In the genomic region with DNA sequence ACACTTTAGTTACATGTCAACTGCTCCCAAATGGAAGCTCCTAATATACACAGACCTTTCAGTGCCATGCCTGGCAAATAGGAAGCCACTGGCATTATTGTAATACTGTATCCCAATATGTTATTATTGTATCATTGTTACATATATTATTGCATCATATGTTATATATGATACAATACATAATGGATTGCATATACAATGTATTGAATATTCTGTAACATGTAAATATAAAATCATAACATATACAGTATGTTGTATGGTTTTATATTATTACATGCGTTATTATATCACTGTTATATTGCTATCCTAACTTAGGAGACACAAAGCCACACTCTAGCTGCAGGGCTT, we compare ENCODE assay signal across 18 cellular contexts. TPM values are rescaled to one million over a fixed set of nuclear protein-coding genes. Genes with fewer than 3 reads are reported as not detected.
A peak's percentile ranks its signal among the peaks of the same experiment; 100 is the strongest.
DNase-seq lines count a peak whose midpoint lies in the region; ATAC-seq and TF ChIP-seq lines count a peak whose summit lies in the region.
"Had no signal": no experiment of that assay in that cellular context is flagged by ENCODE, and none has a peak within 500 bp of the region (broad histone marks: within the 10 kb centered on the region; RNA-seq: fewer than 3 reads in every experiment).

No MANE protein-coding gene starts in this region.

- H3K27me3 Mint-ChIP-seq in dendritic cell treated with granulocyte-macrophage colony-stimulating factor and Interleukin-4, amounts not matched to agents 40 ng/mL and 50 ng/mL, for 4 days = no peaks in the 10 kb centered on the region
- no peaks in the 10 kb centered on the region for H3K27me3 Mint-ChIP-seq in endodermal cell (ENCODE audit: insufficient read depth)
- H3K27me3 Mint-ChIP-seq: CD4-positive, CD25-positive, alpha-beta regulatory T cell had no signal

- H3F3A ChIP-seq in smooth muscle cell (ENCODE audit: low read depth) = no peaks in the 10 kb centered on the region

- peaks cover 95% of the 10 kb centered on the region for H3K4me1 Mint-ChIP-seq in dendritic cell treated with granulocyte-macrophage colony-stimulating factor and Interleukin-4, amounts not matched to agents 40 ng/mL and 50 ng/mL, for 4 days (ENCODE audit: low read depth)
- peaks cover 74% of the 10 kb centered on the region for H3K4me1 Mint-ChIP-seq in endodermal cell

- peaks cover 50% of the 10 kb centered on the region for H3K36me3 Mint-ChIP-seq in dendritic cell treated with granulocyte-macrophage colony-stimulating factor and Interleukin-4, amounts not matched to agents 40 ng/mL and 50 ng/mL, for 4 days (ENCODE audit: low read depth)
- H3K36me3 Mint-ChIP-seq in endodermal cell (ENCODE audit: low read depth) = no peaks in the 10 kb centered on the region

- H3K9me3 ChIP-seq in heart left ventricle = no peaks in the 10 kb centered on the region
- H3K9me3 ChIP-seq in HUES48 (ENCODE audit: control insufficient read depth, insufficient read depth, low read length) = no peaks in the 10 kb centered on the region
- H3K9me3 ChIP-seq in smooth muscle cell (replicated peaks; ENCODE audit: low read depth) = no peaks in the 10 kb centered on the region
- no peaks in the 10 kb centered on the region for H3K9me3 ChIP-seq in endodermal cell (ENCODE audit: control insufficient read depth, low read length)

- ATAC-seq in heart left ventricle (no peak), left cardiac atrium (no peak), left colon (no peak)
- ATAC-seq: GM12878, Panc1 had no signal

- H3K4me3 ChIP-seq in heart left ventricle (no peak overlapping the region), HUES48 (ENCODE audit: low read depth, low read length) (no peak overlapping the region; the same call in 1 of the 2 replicates), smooth muscle cell (no peak overlapping the region), endodermal cell (ENCODE audit: low read length) (no peak overlapping the region)
- H3K4me3 ChIP-seq: GM12878 had no signal

- H3K27ac ChIP-seq in heart left ventricle = peak overlapping the region in 11 of 12 donors; percentile 22 to 93 (median 78)
- peak overlapping the region; percentile 92 for H3K27ac ChIP-seq in HUES48 (ENCODE audit: low read depth, low read length)
- no peak overlapping the region for H3K27ac ChIP-seq in smooth muscle cell (ENCODE audit: low read depth)
- no peak overlapping the region for H3K27ac ChIP-seq in endodermal cell (ENCODE audit: low read depth, low read length)

- H3K79me2 ChIP-seq in smooth muscle cell (ENCODE audit: low read depth) = peaks cover 45% of the 10 kb centered on the region

- H3K4me1 ChIP-seq in heart left ventricle (peaks cover 17 to 99% (median 64%) of the 10 kb centered on the region in 12 donors), HUES48 (ENCODE audit: control insufficient read depth, insufficient read depth, low read length) (peaks cover 83% of the 10 kb centered on the region), smooth muscle cell (ENCODE audit: low read depth) (no peaks in the 10 kb centered on the region), endodermal cell (ENCODE audit: control insufficient read depth, insufficient read depth, low read length) (peaks cover 3% of the 10 kb centered on the region)

- H3K27ac Mint-ChIP-seq in dendritic cell treated with granulocyte-macrophage colony-stimulating factor and Interleukin-4, amounts not matched to agents 40 ng/mL and 50 ng/mL, for 4 days = peak overlapping the region; percentile 41
- no peak overlapping the region for H3K27ac Mint-ChIP-seq in endodermal cell
- H3K27ac Mint-ChIP-seq: CD4-positive, CD25-positive, alpha-beta regulatory T cell had no signal

- H3K36me3 ChIP-seq in heart left ventricle (no peaks in the 10 kb centered on the region), HUES48 (ENCODE audit: control insufficient read depth, insufficient read depth, low read length) (no peaks in the 10 kb centered on the region), smooth muscle cell (ENCODE audit: low read depth) (no peaks in the 10 kb centered on the region), endodermal cell (ENCODE audit: control insufficient read depth, insufficient read depth, low read length) (no peaks in the 10 kb centered on the region)

- H4K20me1 ChIP-seq in smooth muscle cell (ENCODE audit: low read depth) = peaks cover 90% of the 10 kb centered on the region

- H3K9me3 Mint-ChIP-seq in dendritic cell treated with granulocyte-macrophage colony-stimulating factor and Interleukin-4, amounts not matched to agents 40 ng/mL and 50 ng/mL, for 4 days = no peaks in the 10 kb centered on the region
- no peaks in the 10 kb centered on the region for H3K9me3 Mint-ChIP-seq in endodermal cell
- H3K9me3 Mint-ChIP-seq: CD4-positive, CD25-positive, alpha-beta regulatory T cell had no signal

- H2AFZ ChIP-seq in smooth muscle cell (ENCODE audit: low read depth) = no peak overlapping the region

- 64 to 78% (median 74%) methylated on average over 1 of the region's 1 CpG for WGBS in heart left ventricle, 4 donors
- WGBS in smooth muscle cell (ENCODE audit: low lambda C conversion rate) = 80% methylated on average over 1 of the region's 1 CpG
- 88% methylated on average over 1 of the region's 1 CpG; no CpG with 5 or more reads in 1 of the 2 experiments for WGBS in endodermal cell (ENCODE audit: insufficient coverage in 1 of 2, insufficient read length in 1 of 2), 2 experiments

- H3K9ac ChIP-seq in HUES48 (ENCODE audit: low read depth, low read length) = peak overlapping the region; percentile 37; the same call in 1 of the 2 replicates
- no peak overlapping the region for H3K9ac ChIP-seq in smooth muscle cell (ENCODE audit: low read depth)
- H3K9ac ChIP-seq in endodermal cell (ENCODE audit: extremely low read depth, low read length, poor library complexity, severe bottlenecking) = no peak overlapping the region

- DNase-seq in heart left ventricle = no peak
- DNase-seq in left cardiac atrium = no peak
- no peak for DNase-seq in smooth muscle cell (lab: John Stamatoyannopoulos, UW; ENCODE audit: unreplicated experiment)
- DNase-seq in endodermal cell = no peak
- no peak for DNase-seq in left colon
- no peak for DNase-seq in GM20000 (ENCODE audit: low spot score)
- DNase-seq: Calu3; CD4-positive, CD25-positive, alpha-beta regulatory T cell; Karpas-422; MM.1S; NCI-H1105 treated with DMSO at 0.1 percent for 48 hours; NCI-H187 treated with DMSO at 0.1 percent for 48 hours; NCI-H446; Right ventricle myocardium superior had no signal

- no peak for TF ChIP-seq POLR2A in heart left ventricle (IDR thresholded peaks at IDR 0.05)

- intact Hi-C loops in heart left ventricle (cut with DNase I) = loop anchor here in 1 of 10 donors (2.0 kb wide), 1 partner anchor 23 kb away; no protein-coding TSS in a partner anchor
- intact Hi-C loops in left cardiac atrium (cut with DNase I) = no loop called here
- intact Hi-C loops in dendritic cell treated with granulocyte-macrophage colony-stimulating factor and Interleukin-4, amounts not matched to agents 40 ng/mL and 50 ng/mL, for 4 days (cut with micrococcal nuclease) = no loop called here
- intact Hi-C loops in left colon (cut with DNase I, micrococcal nuclease) = no loop called here

- no peak overlapping the region for H3K4me3 Mint-ChIP-seq in dendritic cell treated with granulocyte-macrophage colony-stimulating factor and Interleukin-4, amounts not matched to agents 40 ng/mL and 50 ng/mL, for 4 days
- no peak overlapping the region for H3K4me3 Mint-ChIP-seq in endodermal cell
- H3K4me3 Mint-ChIP-seq: CD4-positive, CD25-positive, alpha-beta regulatory T cell had no signal

- H3K4me2 ChIP-seq in smooth muscle cell = peak overlapping the region; percentile 41

- H3K27me3 ChIP-seq in heart left ventricle (no peaks in the 10 kb centered on the region), HUES48 (ENCODE audit: control insufficient read depth, insufficient read depth, low read length) (no peaks in the 10 kb centered on the region), smooth muscle cell (ENCODE audit: low read depth) (no peaks in the 10 kb centered on the region), endodermal cell (ENCODE audit: control insufficient read depth, insufficient read depth, low read length, poor library complexity, severe bottlenecking) (no peaks in the 10 kb centered on the region)

- TF ChIP-seq CTCF in heart left ventricle (IDR thresholded peaks at IDR 0.05) (no peak), smooth muscle cell (IDR thresholded peaks at IDR 0.05; ENCODE audit: borderline replicate concordance, insufficient read depth, poor library complexity, severe bottlenecking) (no peak), endodermal cell (conservative IDR thresholded peaks at IDR 0.05) (no peak), GM20000 (IDR thresholded peaks at IDR 0.05; ENCODE audit: extremely low read depth, missing control alignments) (no peak)

RNA-seq across cellular contexts. Expression of a gene that starts 38.5 kb away (rescaled TPM):
- total RNA-seq in heart left ventricle = 100 to 1,000 TPM in 7 of 9 donors, 10 to 100 TPM in 2; 81.9 to 161 (median 116) TPM
- polyA plus RNA-seq in heart left ventricle = 100 to 1,000 TPM in 1 of 2 donors, 10 to 100 TPM in 1; 50.6 to 114 TPM
- 100 to 1,000 TPM; 108 to 109 TPM for total RNA-seq in left cardiac atrium
- 15.3 and 17.8 TPM in 2 replicates for total RNA-seq in smooth muscle cell
- polyA plus RNA-seq in smooth muscle cell = 16.4 and 21.8 TPM in 2 replicates
- total RNA-seq in endodermal cell = 10 to 100 TPM; 63.4 to 85.5 TPM
- polyA plus RNA-seq in endodermal cell (2013, experiment 1 of 2) = 38.1 TPM
- 34.1 TPM for polyA plus RNA-seq in endodermal cell (2013, experiment 2 of 2)
- total RNA-seq in left colon = 10 to 100 TPM; 61.2 to 75.0 TPM

Comparison
In these comparisons a context has a peak if more than half of its experiments do, and no peak if none do; other contexts are left out.
1. H3K27ac ChIP-seq: peak in heart left ventricle (11 of 12) and HUES48 (single experiment); none in smooth muscle cell (single experiment) and endodermal cell (single experiment).